Comparison of ENCODE assay signal across 2 cellular contexts in the genomic region with DNA sequence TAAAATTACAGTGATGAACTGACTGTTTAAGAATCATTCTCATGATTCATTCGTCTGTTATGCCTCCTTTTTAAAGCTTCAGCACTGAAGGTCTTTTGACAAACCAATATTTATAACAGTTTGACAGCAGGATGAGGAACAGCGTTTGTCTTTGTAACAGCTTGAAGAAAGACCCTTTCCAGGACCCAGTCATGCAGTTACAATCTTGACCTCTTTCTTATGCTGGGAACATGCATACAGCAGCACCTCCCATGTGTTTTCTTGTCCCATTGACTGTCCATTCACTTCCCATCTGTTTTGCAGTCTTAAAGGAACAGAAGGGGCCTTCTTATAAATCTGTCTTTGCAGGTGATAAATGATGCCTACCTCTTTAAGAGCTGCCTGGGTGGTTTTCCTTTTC.
TF ChIP-seq lines count a peak whose summit lies in the region.

No MANE protein-coding gene starts in this region.

TF ChIP-seq in IMR-90, 13 proteins besides CTCF, POLR2A, EP300 and RAD21:
- TF ChIP-seq SMC3 (IDR thresholded peaks at IDR 0.05; ENCODE audit: low read depth, low read length) (no peak), MXI1 (IDR thresholded peaks at IDR 0.05; ENCODE audit: borderline replicate concordance, low read depth, low read length) (no peak), CHD1 (IDR thresholded peaks at IDR 0.05; ENCODE audit: low read depth, low read length) (no peak), RFX5 (IDR thresholded peaks at IDR 0.05; ENCODE audit: low read depth, low read length) (no peak), FOS (IDR thresholded peaks at IDR 0.05; ENCODE audit: low read depth, low read length) (no peak)
- TF ChIP-seq, protein P1, sequence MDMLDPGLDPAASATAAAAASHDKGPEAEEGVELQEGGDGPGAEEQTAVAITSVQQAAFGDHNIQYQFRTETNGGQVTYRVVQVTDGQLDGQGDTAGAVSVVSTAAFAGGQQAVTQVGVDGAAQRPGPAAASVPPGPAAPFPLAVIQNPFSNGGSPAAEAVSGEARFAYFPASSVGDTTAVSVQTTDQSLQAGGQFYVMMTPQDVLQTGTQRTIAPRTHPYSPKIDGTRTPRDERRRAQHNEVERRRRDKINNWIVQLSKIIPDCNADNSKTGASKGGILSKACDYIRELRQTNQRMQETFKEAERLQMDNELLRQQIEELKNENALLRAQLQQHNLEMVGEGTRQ (IDR thresholded peaks at IDR 0.05; ENCODE audit: low read depth, low read length): no peak

TF ChIP-seq in H1, 55 proteins besides CTCF, POLR2A, EP300 and RAD21:
- TF ChIP-seq CBX8 (IDR thresholded peaks at IDR 0.05; ENCODE audit: borderline replicate concordance, low read depth, low read length): no peak
- TF ChIP-seq TCF12 (IDR thresholded peaks at IDR 0.05; ENCODE audit: low read depth, low read length): no peak
- TF ChIP-seq, protein P2, sequence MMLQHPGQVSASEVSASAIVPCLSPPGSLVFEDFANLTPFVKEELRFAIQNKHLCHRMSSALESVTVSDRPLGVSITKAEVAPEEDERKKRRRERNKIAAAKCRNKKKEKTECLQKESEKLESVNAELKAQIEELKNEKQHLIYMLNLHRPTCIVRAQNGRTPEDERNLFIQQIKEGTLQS (IDR thresholded peaks at IDR 0.05; ENCODE audit: insufficient read depth, low read depth, low read length): no peak
- TF ChIP-seq NRF1 (IDR thresholded peaks at IDR 0.05; ENCODE audit: low read depth, low read length): no peak
- no peak for TF ChIP-seq CEBPB (IDR thresholded peaks at IDR 0.05; ENCODE audit: low read depth, low read length)
- TF ChIP-seq CHD2 (IDR thresholded peaks at IDR 0.05; ENCODE audit: low read length): no peak
- TF ChIP-seq JUN (IDR thresholded peaks at IDR 0.05; ENCODE audit: low read depth, low read length): no peak
- no peak for TF ChIP-seq EGR1 (IDR thresholded peaks at IDR 0.05; ENCODE audit: borderline replicate concordance, low read depth, low read length)
- TF ChIP-seq ZNF274 (IDR thresholded peaks at IDR 0.05; ENCODE audit: borderline replicate concordance, extremely low read depth, low read length): no peak
- no peak for TF ChIP-seq NANOG (IDR thresholded peaks at IDR 0.05; ENCODE audit: insufficient read depth, low read depth, low read length, poor library complexity, severe bottlenecking)
- no peak for TF ChIP-seq HDAC2 (IDR thresholded peaks at IDR 0.05; ENCODE audit: borderline replicate concordance in 1 of 2, low read depth in 2 of 2, low read length in 2 of 2)
- no peak for TF ChIP-seq CBX5 (IDR thresholded peaks at IDR 0.05; ENCODE audit: low read depth, low read length)
- no peak for TF ChIP-seq GABPA (IDR thresholded peaks at IDR 0.05; ENCODE audit: borderline replicate concordance, insufficient read depth, low read length)
- TF ChIP-seq SP4 (IDR thresholded peaks at IDR 0.05; ENCODE audit: low read length): no peak
- no peak for TF ChIP-seq BACH1 (IDR thresholded peaks at IDR 0.05; ENCODE audit: low read length)
- no peak for TF ChIP-seq SIRT6 (IDR thresholded peaks at IDR 0.05; ENCODE audit: low read length)
- no peak for TF ChIP-seq PHF8 (conservative IDR thresholded peaks at IDR 0.05; ENCODE audit: low read depth, low read length)
- no peak for TF ChIP-seq SAP30 (IDR thresholded peaks at IDR 0.05; ENCODE audit: insufficient read depth, insufficient replicate concordance, low read length)
